In genomic region chr6:141152951-141153350, GRCh38 we compare ENCODE assay signal across 1 cellular context.
TF ChIP-seq lines count a peak whose summit lies in the region.

No MANE protein-coding gene starts in this region.

TF ChIP-seq in GM23338, 12 proteins besides CTCF, POLR2A, EP300 and RAD21 (continued from another document):
- no peak for TF ChIP-seq REST (IDR thresholded peaks at IDR 0.05; ENCODE audit: unreplicated experiment)
- no peak for TF ChIP-seq ZNF114 (CRISPR knock-in tag; IDR thresholded peaks at IDR 0.05)
- no peak for TF ChIP-seq CREB1 (CRISPR knock-in tag; IDR thresholded peaks at IDR 0.05; ENCODE audit: low read depth)
- no peak for TF ChIP-seq NANOG (IDR thresholded peaks at IDR 0.05; ENCODE audit: borderline replicate concordance)
- TF ChIP-seq ZNF331 (CRISPR knock-in tag; IDR thresholded peaks at IDR 0.05; ENCODE audit: low read depth), result no peak
- TF ChIP-seq STAT1 (IDR thresholded peaks at IDR 0.05; ENCODE audit: unreplicated experiment), result no peak
- TF ChIP-seq ZNF462 (CRISPR knock-in tag; IDR thresholded peaks at IDR 0.05), result no peak
